Comparison of ENCODE assay signal across 7 cellular contexts in genomic region chr20:5529331-5530142, GRCh38.
DNase-seq lines count a peak whose midpoint lies in the region; ATAC-seq, FAIRE-seq and TF ChIP-seq lines count a peak whose summit lies in the region.

No MANE protein-coding gene starts in this region.

- H3K27ac ChIP-seq in ascending aorta: no peak overlapping the region
- H3K27ac ChIP-seq in gastrocnemius medialis: no peak overlapping the region

- DNase-seq in GM18507 (ENCODE audit: extremely low spot score, insufficient read length, low read depth): peak; percentile 55
- DNase-seq in NCI-H2081 (lab: John Stamatoyannopoulos, UW): peak; percentile 81 to 84
- DNase-seq in T-helper 9 cell: peak; percentile 76
- DNase-seq in ascending aorta (ENCODE audit: low spot score in 2 of 2): peak; percentile 31 to 83
- DNase-seq in hippocampal formation (lab: John Stamatoyannopoulos, UW): peak; percentile 63 to 68
- DNase-seq in gastrocnemius medialis: peak; percentile 40 to 63

- TF ChIP-seq CTCF in ascending aorta (IDR thresholded peaks at IDR 0.05) (peak; percentile 24 to 77 (median 68)), gastrocnemius medialis (IDR thresholded peaks at IDR 0.05 in 4 of 5, conservative IDR thresholded peaks at IDR 0.05 in 1 of 5) (peak; percentile 29 to 73 (median 52))

- peak overlapping the region in 1 of 2 donors; percentile 47 for H3K4me3 ChIP-seq in ascending aorta
- peak overlapping the region in 1 of 4 donors; percentile 29 for H3K4me3 ChIP-seq in gastrocnemius medialis

- H3K27me3 ChIP-seq in ascending aorta (no peaks in the 10 kb centered on the region), gastrocnemius medialis (no peaks in the 10 kb centered on the region)

- H3K4me1 ChIP-seq in ascending aorta (no peaks in the 10 kb centered on the region), gastrocnemius medialis (peaks cover 0 to 8% of the 10 kb centered on the region in 2 donors)

- in situ Hi-C loops in gastrocnemius medialis (cut with MboI; ENCODE audit: low sequenced_read_pairs in 4 of 4): loop anchor here (5.0 to 25.0 kb wide), 6 partner anchors 255 to 558 kb away; no protein-coding TSS in a partner anchor

- TF ChIP-seq POLR2A in gastrocnemius medialis (IDR thresholded peaks at IDR 0.05): no peak

- peak; percentile 89 for FAIRE-seq in GM18507 (lab: Jason Lieb, UNC)

- intact Hi-C loops in ascending aorta (cut with DNase I): loop anchor here (1.0 to 10.0 kb wide), 3 partner anchors 259 to 547 kb away; partner anchors contain the start of genes MCM8 and TRMT6
- intact Hi-C loops in gastrocnemius medialis (cut with DNase I; ENCODE audit: low total_unique reads): loop anchor here (1.0 to 5.0 kb wide), 5 partner anchors 78 to 547 kb away; partner anchors contain the start of genes MCM8 and TRMT6

- ATAC-seq in HG02981 (IDR thresholded peaks at IDR 0.05; ENCODE audit: unreplicated experiment): peak; percentile 77
- peak; percentile 73 to 77 for ATAC-seq in gastrocnemius medialis

- H3K9me3 ChIP-seq in ascending aorta (no peaks in the 10 kb centered on the region), gastrocnemius medialis (no peaks in the 10 kb centered on the region)

- H3K36me3 ChIP-seq in ascending aorta (no peaks in the 10 kb centered on the region), gastrocnemius medialis (no peaks in the 10 kb centered on the region)
